11 cellular contexts compared by ENCODE assay signal in genomic region chr9:95732803-95733686, GRCh38.
"Had no signal": no experiment of that assay in that cellular context is flagged by ENCODE, and none has a peak within 500 bp of the region (broad histone marks: within the 10 kb centered on the region; RNA-seq: fewer than 3 reads in every experiment).

No MANE protein-coding gene starts in this region.

- H3K9me3 Mint-ChIP-seq: naive thymus-derived CD8-positive, alpha-beta T cell had no signal

- DNase-seq: activated CD4-positive, alpha-beta T cell treated with anti-CD3 and anti-CD28 coated beads, Interleukin-2, amount 50 U/mL, for 48 hours; activated CD4-positive, CD25-positive, alpha-beta regulatory T cell treated with anti-CD3 and anti-CD28 coated beads, Interleukin-2, amount 50 U/mL, for 72 hours; activated naive CD4-positive, alpha-beta T cell treated with Interleukin-2 at 50 U/mL for 16 hours; hypothalamus; kidney; lower lobe of right lung; naive thymus-derived CD8-positive, alpha-beta T cell; small intestine; tibial artery had no signal

- H3K36me3 ChIP-seq: lower lobe of right lung, tibial artery had no signal

- H3K4me3 Mint-ChIP-seq: activated T-helper 17 cell treated with anti-CD3 and anti-CD28 coated beads, Interleukin-2, amount 50 U/mL, for 72 hours; naive thymus-derived CD8-positive, alpha-beta T cell had no signal

- H3K27ac ChIP-seq: lower lobe of right lung, tibial artery had no signal

- H3K4me3 ChIP-seq: lower lobe of right lung, tibial artery had no signal

- ATAC-seq: activated T-helper 17 cell treated with anti-CD3 and anti-CD28 coated beads, Interleukin-2, amount 50 U/mL, for 72 hours; lower lobe of right lung; naive thymus-derived CD8-positive, alpha-beta T cell; SK-N-SH treated with all-trans-retinoic acid at 6 μM for 48 hours had no signal

- H3K27ac Mint-ChIP-seq: activated T-helper 17 cell treated with anti-CD3 and anti-CD28 coated beads, Interleukin-2, amount 50 U/mL, for 72 hours; naive thymus-derived CD8-positive, alpha-beta T cell had no signal

- H3K36me3 Mint-ChIP-seq: naive thymus-derived CD8-positive, alpha-beta T cell had no signal

- H3K4me1 ChIP-seq: tibial artery had no signal

- H3K9me3 ChIP-seq: lower lobe of right lung, tibial artery had no signal

- H3K4me1 Mint-ChIP-seq: activated T-helper 17 cell treated with anti-CD3 and anti-CD28 coated beads, Interleukin-2, amount 50 U/mL, for 72 hours had no signal
